15 cellular contexts compared by ENCODE assay signal in the genomic region with DNA sequence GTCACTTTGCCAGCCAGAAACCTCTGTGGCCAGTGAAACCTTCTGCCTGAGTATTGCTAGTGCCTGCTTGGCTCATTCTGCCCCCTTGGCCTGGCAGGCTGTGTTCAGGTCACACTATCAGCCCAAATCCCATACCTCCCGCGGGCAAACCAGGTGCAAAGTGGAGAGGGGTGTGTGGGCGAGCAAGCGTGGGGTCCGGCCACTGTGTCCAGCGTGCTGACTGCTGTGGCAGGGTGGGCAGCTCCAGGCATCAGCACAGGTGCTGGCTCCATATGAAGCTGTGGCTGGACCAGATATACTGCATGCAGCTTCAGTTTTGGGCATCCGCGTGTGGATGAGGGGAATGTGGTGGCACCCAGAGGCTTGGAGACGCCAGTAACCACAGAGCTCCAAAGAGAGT.
DNase-seq lines count a peak whose midpoint lies in the region; ATAC-seq, FAIRE-seq and TF ChIP-seq lines count a peak whose summit lies in the region.
"Had no signal": no experiment of that assay in that cellular context is flagged by ENCODE, and none has a peak within 500 bp of the region (broad histone marks: within the 10 kb centered on the region; RNA-seq: fewer than 3 reads in every experiment).

No MANE protein-coding gene starts in this region.

- ATAC-seq in right cardiac atrium (peak in 1 of 2 donors; percentile 19), GM19455 (IDR thresholded peaks at IDR 0.05; ENCODE audit: unreplicated experiment) (no peak)

- WGBS in right cardiac atrium, result 85% methylated on average over 9 of the region's 9 CpGs
- WGBS in sigmoid colon, 2 donors, result 85 to 96% methylated on average over 9 of the region's 9 CpGs

- DNase-seq in right cardiac atrium, result peak in 2 of 3 donors; percentile 15 to 19
- DNase-seq in cardiac septum (ENCODE audit: low spot score), result no peak
- DNase-seq in kidney, result peak; percentile 43
- peak; percentile 50 for DNase-seq in sigmoid colon
- DNase-seq in NCI-H69 (lab: John Stamatoyannopoulos, UW), result no peak
- DNase-seq in T-helper 9 cell, result no peak
- DNase-seq: 8988T; AML-193; Calu3; CD4-positive, CD25-positive, alpha-beta regulatory T cell; DMS 273 treated with DMSO at 0.1 percent for 48 hours; GM23248; H9 had no signal

- H3K4me1 ChIP-seq in right cardiac atrium (ENCODE audit: control insufficient read depth, insufficient read depth, low read length) (no peaks in the 10 kb centered on the region), kidney (ENCODE audit: control insufficient read depth in 1 of 2, insufficient read depth in 1 of 2, low read depth in 1 of 2, low read length in 2 of 2) (no peaks in the 10 kb centered on the region), sigmoid colon (no peaks in the 10 kb centered on the region)
- H3K4me1 ChIP-seq: BLaER1 treated with 17β-estradiol and CSF1 and Interleukin-3, amounts not matched to agents 10 nM and 100 nM had no signal

- no peaks in the 10 kb centered on the region for H3K27me3 ChIP-seq in right cardiac atrium (ENCODE audit: control insufficient read depth, insufficient read depth)
- H3K27me3 ChIP-seq in sigmoid colon, result no peaks in the 10 kb centered on the region
- H3K27me3 ChIP-seq: BLaER1 treated with 17β-estradiol and CSF1 and Interleukin-3, amounts not matched to agents 10 nM and 100 nM had no signal

- H3K9me3 ChIP-seq in right cardiac atrium (ENCODE audit: control insufficient read depth, low read length), result no peaks in the 10 kb centered on the region
- no peaks in the 10 kb centered on the region for H3K9me3 ChIP-seq in kidney (ENCODE audit: control insufficient read depth in 1 of 2, low read length in 2 of 2)
- H3K9me3 ChIP-seq in sigmoid colon, result no peaks in the 10 kb centered on the region

- TF ChIP-seq CTCF in kidney (IDR thresholded peaks at IDR 0.05; ENCODE audit: borderline replicate concordance, extremely low read depth, insufficient read depth) (no peak), sigmoid colon (IDR thresholded peaks at IDR 0.05) (no peak)

- H3K27ac ChIP-seq in right cardiac atrium (ENCODE audit: low read length) (no peak overlapping the region), kidney (ENCODE audit: low read depth in 2 of 2, low read length in 2 of 2) (no peak overlapping the region), sigmoid colon (no peak overlapping the region)
- H3K27ac ChIP-seq: BLaER1 treated with 17β-estradiol and CSF1 and Interleukin-3, amounts not matched to agents 10 nM and 100 nM; GM23248 had no signal

- H3K36me3 ChIP-seq in kidney (ENCODE audit: control insufficient read depth in 1 of 2, insufficient read depth in 2 of 2, low read length in 2 of 2), result no peaks in the 10 kb centered on the region
- H3K36me3 ChIP-seq in sigmoid colon, result no peaks in the 10 kb centered on the region

- no peak for FAIRE-seq in kidney (lab: Jason Lieb, UNC)

- TF ChIP-seq POLR2A in sigmoid colon (IDR thresholded peaks at IDR 0.05), result no peak

- TF ChIP-seq EP300 in sigmoid colon (IDR thresholded peaks at IDR 0.05), result no peak

- H3K4me3 ChIP-seq in right cardiac atrium (ENCODE audit: low read length) (no peak overlapping the region), kidney (ENCODE audit: low read length in 2 of 2) (no peak overlapping the region), sigmoid colon (no peak overlapping the region)
- H3K4me3 ChIP-seq: BLaER1 treated with 17β-estradiol and CSF1 and Interleukin-3, amounts not matched to agents 10 nM and 100 nM; GM23248 had no signal

- no peak overlapping the region for H3K9ac ChIP-seq in kidney (ENCODE audit: low read length in 2 of 2)
- H3K9ac ChIP-seq: BLaER1 treated with 17β-estradiol and CSF1 and Interleukin-3, amounts not matched to agents 10 nM and 100 nM; GM23248 had no signal

- intact Hi-C loops in right cardiac atrium (cut with DNase I) (no loop called here), cardiac septum (cut with DNase I) (no loop called here), kidney (cut with DNase I) (no loop called here), sigmoid colon (cut with DNase I) (no loop called here)

Comparison
In these comparisons a context has a peak if more than half of its experiments do, and no peak if none do; other contexts are left out.
1. DNase-seq: peak in right cardiac atrium (2 of 3), kidney (single experiment) and sigmoid colon (single experiment); none in cardiac septum (single experiment), NCI-H69 (single experiment) and T-helper 9 cell (single experiment).